ENCODE assay signal across 24 cellular contexts in the genomic region with DNA sequence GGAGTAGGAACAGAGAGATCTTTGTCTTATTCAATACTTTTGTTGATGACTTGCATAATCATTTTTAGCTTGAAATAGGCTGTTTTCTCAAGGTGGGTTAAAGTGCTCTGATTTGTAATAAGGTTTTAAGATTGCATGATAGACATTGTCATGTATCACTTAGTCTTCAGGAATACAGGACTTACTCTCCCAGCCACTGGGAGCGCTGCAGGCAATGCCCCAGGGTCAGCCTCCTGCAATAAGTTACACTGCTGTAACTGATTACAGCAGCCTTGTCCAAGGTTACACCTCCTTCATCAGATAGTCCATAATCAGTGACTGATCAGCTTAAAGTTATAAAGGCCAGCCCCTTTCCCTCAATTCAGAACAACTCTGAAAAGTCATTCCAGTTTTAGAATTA.
DNase-seq lines count a peak whose midpoint lies in the region; ATAC-seq, FAIRE-seq and TF ChIP-seq lines count a peak whose summit lies in the region.
"Had no signal": no experiment of that assay in that cellular context is flagged by ENCODE, and none has a peak within 500 bp of the region (broad histone marks: within the 10 kb centered on the region; RNA-seq: fewer than 3 reads in every experiment).

No MANE protein-coding gene starts in this region.

- peak; percentile 49; the same call in 1 of the 3 replicates for ATAC-seq in HepG2
- ATAC-seq in right lobe of liver, result no peak
- ATAC-seq in K562, result peak; percentile 82
- ATAC-seq: stimulated activated effector memory CD8-positive, alpha-beta T cell treated with anti-CD3 and anti-CD28 coated beads, Interleukin-12 subunit alpha, Interleukin-12 subunit beta, amount 100 ng/mL, for 72 hours had no signal

- no peak overlapping the region for H2AFZ ChIP-seq in HepG2 (ENCODE audit: low read length)
- no peak overlapping the region for H2AFZ ChIP-seq in K562 (ENCODE audit: low read depth, low read length)

- intact Hi-C loops in HepG2 (cut with micrococcal nuclease; ENCODE audit: unreplicated experiment), result no loop called here
- intact Hi-C loops in right lobe of liver (cut with DNase I), result loop anchor here in 1 of 2 donors (10.0 kb wide), 1 partner anchor 252 kb away; a partner anchor contains a TSS
- intact Hi-C loops in K562 (cut with micrococcal nuclease), result loop anchor here (5.0 kb wide), 1 partner anchor 249 kb away; a partner anchor contains a TSS
- intact Hi-C loops in prostate gland (cut with DNase I), result no loop called here

- H3K4me1 ChIP-seq in HepG2 (ENCODE audit: insufficient read depth, low read length), result no peaks in the 10 kb centered on the region
- no peaks in the 10 kb centered on the region for H3K4me1 ChIP-seq in right lobe of liver
- no peaks in the 10 kb centered on the region for H3K4me1 ChIP-seq in K562 (replicated peaks in 1 of 2; ENCODE audit: control insufficient read depth in 2 of 2, insufficient read depth in 2 of 2, low read length in 2 of 2)
- no peaks in the 10 kb centered on the region for H3K4me1 ChIP-seq in prostate gland (replicated peaks)
- H3K4me1 ChIP-seq: right atrium auricular region, thyroid gland had no signal

- H3K36me3 ChIP-seq in HepG2 (replicated peaks in 1 of 2; ENCODE audit: control insufficient read depth in 1 of 2, insufficient read depth in 2 of 2, low read length in 2 of 2) (no peaks in the 10 kb centered on the region), right lobe of liver (no peaks in the 10 kb centered on the region), K562 (ENCODE audit: control insufficient read depth, insufficient read depth, low read length) (no peaks in the 10 kb centered on the region), prostate gland (no peaks in the 10 kb centered on the region)
- H3K36me3 ChIP-seq: right atrium auricular region, thyroid gland had no signal

- in situ Hi-C loops in HepG2 (cut with HindIII; ENCODE audit: extremely low pct_ligation_motif_present, low pct_unique_long_range_greater_than_20kb), result no loop called here
- in situ Hi-C loops in K562 (cut with MboI), result no loop called here

- H3K4me3 ChIP-seq in HepG2 (replicated peaks in 1 of 3; ENCODE audit: insufficient read depth in 1 of 3, low read depth in 2 of 3, low read length in 3 of 3) (no peak overlapping the region), right lobe of liver (no peak overlapping the region), K562 (no peak overlapping the region), prostate gland (no peak overlapping the region)
- H3K4me3 ChIP-seq: right atrium auricular region, thyroid gland had no signal

- POLR2A ChIA-PET in HepG2 (lab: Yijun Ruan, JAX), result no interaction called here
- POLR2A ChIA-PET in K562 (lab: Yijun Ruan, JAX), result interaction anchor here (0.9 kb wide), 1 partner anchor 13 kb away, joined by 3 read pairs; no protein-coding TSS in a partner anchor

- TF ChIP-seq EP300 in HepG2 (IDR thresholded peaks at IDR 0.05; ENCODE audit: low read depth in 2 of 2, low read length in 2 of 2) (no peak), HepG2 (CRISPR knock-in tag; IDR thresholded peaks at IDR 0.05; ENCODE audit: borderline replicate concordance) (no peak), K562 (IDR thresholded peaks at IDR 0.05; ENCODE audit: low read length) (no peak)

- WGBS in HepG2 (ENCODE audit: low lambda C conversion rate), result 71% methylated on average over 1 of the region's 1 CpG
- WGBS in right lobe of liver (ENCODE audit: insufficient coverage, low coverage, low lambda C conversion rate, missing lambda C conversion rate), result no CpG with 5 or more reads among the region's 1 CpG
- WGBS in K562 (ENCODE audit: insufficient coverage, low coverage, missing lambda C conversion rate), result 9% methylated on average over 1 of the region's 1 CpG
- WGBS in prostate gland, result 100% methylated on average over 1 of the region's 1 CpG

- H3K79me2 ChIP-seq in HepG2 (ENCODE audit: insufficient read depth, low read length), result no peaks in the 10 kb centered on the region
- no peaks in the 10 kb centered on the region for H3K79me2 ChIP-seq in K562 (ENCODE audit: control insufficient read depth, insufficient read depth, low read length)

- TF ChIP-seq POLR2A in HepG2 (IDR thresholded peaks at IDR 0.05; ENCODE audit: insufficient read depth in 1 of 2, low read depth in 2 of 2, low read length in 2 of 2), result no peak
- no peak for TF ChIP-seq POLR2A in right lobe of liver (IDR thresholded peaks at IDR 0.05)
- TF ChIP-seq POLR2A in K562 (conservative IDR thresholded peaks at IDR 0.05), result no peak
- TF ChIP-seq POLR2A in prostate gland (IDR thresholded peaks at IDR 0.05), result no peak

- H3K27me3 ChIP-seq in HepG2 (ENCODE audit: control insufficient read depth in 1 of 2, insufficient read depth in 2 of 2, low read length in 2 of 2) (0 out of 5 replicates have a peak, but pooled peaks cover 0 to 3% of the 10 kb centered on the region in 2 experiments), right lobe of liver (no peaks in the 10 kb centered on the region), K562 (ENCODE audit: control insufficient read depth in 2 of 2, insufficient read depth in 2 of 2, low read length in 2 of 2) (no peaks in the 10 kb centered on the region), prostate gland (replicated peaks; ENCODE audit: insufficient read depth) (no peaks in the 10 kb centered on the region)
- H3K27me3 ChIP-seq: right atrium auricular region, thyroid gland had no signal

- H3K9me3 ChIP-seq in HepG2 (ENCODE audit: low read length) (no peaks in the 10 kb centered on the region), right lobe of liver (no peaks in the 10 kb centered on the region), K562 (replicated peaks; ENCODE audit: control insufficient read depth, insufficient read depth, low read depth, low read length) (no peaks in the 10 kb centered on the region), prostate gland (no peaks in the 10 kb centered on the region)
- H3K9me3 ChIP-seq: right atrium auricular region, thyroid gland had no signal

- DNase-seq in HepG2 (ENCODE audit: low spot score) (no peak), right lobe of liver (no peak), NCI-H69 (lab: John Stamatoyannopoulos, UW) (peak; percentile 12), K562 (ENCODE audit: extremely low read depth in 1 of 4, low spot score in 3 of 4) (peak in 1 of 4 experiments; percentile 23), T-helper 1 cell (no peak), prostate gland (ENCODE audit: low spot score) (no peak), NOMO-1 treated with dmso at 0.1 percent for 144 hours (lab: John Stamatoyannopoulos, UW; ENCODE audit: unreplicated experiment) (no peak)
- no peak for DNase-seq in activated CD8-positive, alpha-beta memory T cell treated with anti-CD3 and anti-CD28 coated beads for 24 hours
- DNase-seq: activated CD4-positive, alpha-beta T cell treated with anti-CD3 and anti-CD28 coated beads for 48 hours; activated CD8-positive, alpha-beta memory T cell treated with anti-CD3 and anti-CD28 coated beads, Interleukin-2, amount 50 U/mL, for 4 hours; activated gamma-delta T cell treated with Interleukin-2 at 50 U/mL for 16 hours; amniotic stem cell; CD4-positive, alpha-beta memory T cell; effector CD8-positive, alpha-beta T cell; glutamatergic neuron; immature natural killer cell; NCI-H1930; nucleus accumbens; stimulated activated CD4-positive, alpha-beta T cell treated with anti-CD3 and anti-CD28 coated beads, Interleukin-15, amount 100 ng/mL, for 24 hours; T1000; thyroid gland had no signal

- no peak for FAIRE-seq in HepG2 (lab: Jason Lieb, UNC)
- FAIRE-seq in K562 (lab: Jason Lieb, UNC), result peak; percentile 26
- FAIRE-seq: GM12891 had no signal

- CTCF ChIA-PET in HepG2 (lab: Yijun Ruan, JAX; ENCODE audit: low intra/inter-chr PET ratio, low total read pairs) (no interaction called here), K562 (lab: Yijun Ruan, JAX; ENCODE audit: low intra/inter-chr PET ratio) (no interaction called here)

- H3K9me1 ChIP-seq in K562 (ENCODE audit: control insufficient read depth, insufficient read depth, low read length), result no peaks in the 10 kb centered on the region

- H3K9ac ChIP-seq in HepG2 (ENCODE audit: insufficient read depth, low read depth, low read length), result no peak overlapping the region
- H3K9ac ChIP-seq in K562 (ENCODE audit: insufficient read depth in 1 of 2, low read depth in 2 of 2, low read length in 2 of 2), result no peak overlapping the region

- H3K27ac ChIP-seq in HepG2 (ENCODE audit: extremely low read length, insufficient read depth, low read length), result no peak overlapping the region
- H3K27ac ChIP-seq in right lobe of liver, result no peak overlapping the region
- no peak overlapping the region for H3K27ac ChIP-seq in K562 (ENCODE audit: extremely low read depth, low read depth, low read length)
- H3K27ac ChIP-seq in prostate gland, result no peak overlapping the region
- H3K27ac ChIP-seq: right atrium auricular region, thyroid gland had no signal

- H3K4me2 ChIP-seq in HepG2 (ENCODE audit: low read depth, low read length) (no peak overlapping the region), K562 (ENCODE audit: insufficient read depth, low read length) (no peak overlapping the region)

- TF ChIP-seq RAD21 in HepG2 (CRISPR knock-in tag; IDR thresholded peaks at IDR 0.05), result no peak
- TF ChIP-seq RAD21 in K562 (CRISPR knock-in tag; conservative IDR thresholded peaks at IDR 0.05 in 1 of 2, IDR thresholded peaks at IDR 0.05 in 1 of 2), result peak; percentile 25 to 41

- TF ChIP-seq CTCF in HepG2 (CRISPR knock-in tag; IDR thresholded peaks at IDR 0.05), result peak; percentile 14; the same call in 1 of the 2 replicates
- TF ChIP-seq CTCF in right lobe of liver (IDR thresholded peaks at IDR 0.05), result no peak
- peak; percentile 41 to 63 (median 54); a peak in 5 of 6 replicates for TF ChIP-seq CTCF in K562 (IDR thresholded peaks at IDR 0.05 in 2 of 3, conservative IDR thresholded peaks at IDR 0.05 in 1 of 3; ENCODE audit: insufficient read depth in 2 of 3, low read depth in 1 of 3, low read length in 3 of 3)
- TF ChIP-seq CTCF in prostate gland (IDR thresholded peaks at IDR 0.05), result no peak

- no TSS peak for BruUV-seq in HepG2 (replicated peaks; lab: Mats Ljungman, UMichigan)
- no TSS peak for BruUV-seq in K562 (replicated peaks; lab: Mats Ljungman, UMichigan)

- H4K20me1 ChIP-seq in HepG2 (ENCODE audit: insufficient read depth, low read length) (no peaks in the 10 kb centered on the region), K562 (replicated peaks; ENCODE audit: control insufficient read depth, insufficient read depth, low read length) (no peaks in the 10 kb centered on the region)

TF ChIP-seq in HepG2, 621 proteins besides CTCF, POLR2A, EP300 and RAD21 (continues in another document):
- no peak for TF ChIP-seq WIZ (CRISPR knock-in tag; IDR thresholded peaks at IDR 0.05)
- no peak for TF ChIP-seq ONECUT2 (CRISPR knock-in tag; IDR thresholded peaks at IDR 0.05)
- TF ChIP-seq ETV5 (CRISPR knock-in tag; IDR thresholded peaks at IDR 0.05; ENCODE audit: borderline replicate concordance), result no peak
- TF ChIP-seq MBNL3 (CRISPR knock-in tag; conservative IDR thresholded peaks at IDR 0.05), result no peak

TF ChIP-seq in K562, 482 proteins besides CTCF, POLR2A, EP300 and RAD21 (continues in another document):
- no peak for TF ChIP-seq TRIM24 (IDR thresholded peaks at IDR 0.05)
- no peak for TF ChIP-seq GABPB1 (CRISPR knock-in tag; IDR thresholded peaks at IDR 0.05)

Comparison
In these comparisons a context has a peak if more than half of its experiments do, and no peak if none do; other contexts are left out.
1. ATAC-seq: peak in HepG2 (single experiment) and K562 (single experiment); none in right lobe of liver (0 of 4).
2. CTCF ChIP-seq: peak in HepG2 (single experiment) and K562 (3 of 3); none in right lobe of liver (0 of 4) and prostate gland (0 of 4).